ENCODE assay signal across 23 cellular contexts in genomic region chr3:4153771-4154170, GRCh38.
"Had no signal": no experiment of that assay in that cellular context is flagged by ENCODE, and none has a peak within 500 bp of the region (broad histone marks: within the 10 kb centered on the region; RNA-seq: fewer than 3 reads in every experiment).

No MANE protein-coding gene starts in this region.

- H3K27ac ChIP-seq: coronary artery, dorsolateral prefrontal cortex, esophagus muscularis mucosa, foreskin keratinocyte, gastrocnemius medialis, heart right ventricle, left lung, lower lobe of right lung had no signal

- DNase-seq: dermis blood vessel endothelial cell; dorsolateral prefrontal cortex; effector CD4-positive, alpha-beta T cell; effector memory CD4-positive, alpha-beta T cell; foreskin keratinocyte; gastrocnemius medialis; glutamatergic neuron; head of caudate nucleus; heart right ventricle; hippocampal formation; left cardiac atrium; left lung; left ventricle myocardium superior; lower lobe of right lung; mesenchymal stem cell; mucosa of descending colon; naive B cell had no signal

- H3K27me3 ChIP-seq: dorsolateral prefrontal cortex, esophagus muscularis mucosa, foreskin keratinocyte, gastrocnemius medialis, heart right ventricle, left lung had no signal

- H3K4me3 ChIP-seq: coronary artery, dorsolateral prefrontal cortex, esophagus muscularis mucosa, gastrocnemius medialis, heart right ventricle, left lung, lower lobe of right lung, mucosa of descending colon had no signal

- H3K9me3 ChIP-seq: esophagus muscularis mucosa, gastrocnemius medialis, heart right ventricle, left lung, lower lobe of right lung, mucosa of descending colon had no signal

- FAIRE-seq: colon, endothelial cell of umbilical vein, islet of Langerhans, keratinocyte had no signal

- H3K4me1 ChIP-seq: esophagus muscularis mucosa, foreskin keratinocyte, gastrocnemius medialis, heart right ventricle, left lung, lower lobe of right lung had no signal

- ATAC-seq: foreskin keratinocyte, gastrocnemius medialis, heart right ventricle, left cardiac atrium, left lung, left ventricle myocardium superior, lower lobe of right lung, mucosa of descending colon had no signal

- H3K36me3 ChIP-seq: esophagus muscularis mucosa, gastrocnemius medialis, heart right ventricle, left lung, lower lobe of right lung had no signal
